In genomic region chr12:115618105-115618504, GRCh38 we compare ENCODE assay signal across 30 cellular contexts.
"Had no signal": no experiment of that assay in that cellular context is flagged by ENCODE, and none has a peak within 500 bp of the region (broad histone marks: within the 10 kb centered on the region; RNA-seq: fewer than 3 reads in every experiment).

No MANE protein-coding gene starts in this region.

- H3K79me2 ChIP-seq: hepatocyte had no signal

- FAIRE-seq: colon, endometrium, endothelial cell of umbilical vein, frontal cortex had no signal

- H3K9me3 ChIP-seq: colonic mucosa, esophagus squamous epithelium, gastrocnemius medialis had no signal

- H3K4me1 ChIP-seq: colonic mucosa, esophagus muscularis mucosa, esophagus squamous epithelium, foreskin keratinocyte, gastrocnemius medialis, gastroesophageal sphincter, heart left ventricle had no signal

- H3K4me3 Mint-ChIP-seq: dendritic cell treated with granulocyte-macrophage colony-stimulating factor and Interleukin-4, amounts not matched to agents 40 ng/mL and 50 ng/mL, for 4 days; effector memory CD8-positive, alpha-beta T cell; endodermal cell had no signal

- ATAC-seq: effector memory CD8-positive, alpha-beta T cell; esophagus mucosa; foreskin keratinocyte; gastrocnemius medialis; gastroesophageal sphincter; heart left ventricle; heart right ventricle had no signal

- H3K27ac ChIP-seq: colonic mucosa, coronary artery, dorsolateral prefrontal cortex, epithelial cell of prostate, esophagus muscularis mucosa, esophagus squamous epithelium, foreskin keratinocyte, gastrocnemius medialis, gastroesophageal sphincter, heart left ventricle, heart right ventricle, hepatocyte had no signal

- H3K9me3 Mint-ChIP-seq: endodermal cell had no signal

- H3K36me3 ChIP-seq: colonic mucosa, esophagus muscularis mucosa, esophagus squamous epithelium, gastrocnemius medialis, gastroesophageal sphincter, heart left ventricle, heart right ventricle had no signal

- H3K27ac Mint-ChIP-seq: dendritic cell treated with granulocyte-macrophage colony-stimulating factor and Interleukin-4, amounts not matched to agents 40 ng/mL and 50 ng/mL, for 4 days; effector memory CD8-positive, alpha-beta T cell; endodermal cell had no signal

- H3K4me3 ChIP-seq: colonic mucosa, coronary artery, dorsolateral prefrontal cortex, esophagus muscularis mucosa, esophagus squamous epithelium, gastrocnemius medialis, gastroesophageal sphincter, heart left ventricle, heart right ventricle, hepatocyte had no signal

- DNase-seq: colonic mucosa; cortex of kidney; dermis blood vessel endothelial cell; dorsolateral prefrontal cortex; effector CD4-positive, alpha-beta T cell; effector CD8-positive, alpha-beta T cell; effector memory CD4-positive, alpha-beta T cell; effector memory CD8-positive, alpha-beta T cell; erythroblast; esophagus squamous epithelium; foreskin fibroblast; foreskin keratinocyte; foreskin melanocyte; gastrocnemius medialis; glutamatergic neuron; head of caudate nucleus; heart left ventricle; heart right ventricle had no signal

- H2AFZ ChIP-seq: hepatocyte had no signal

- H3K27me3 ChIP-seq: colonic mucosa, esophagus squamous epithelium, foreskin keratinocyte, gastrocnemius medialis, heart left ventricle, hepatocyte had no signal

- H3K27me3 Mint-ChIP-seq: effector memory CD8-positive, alpha-beta T cell had no signal

- H3K4me2 ChIP-seq: hepatocyte had no signal
